Comparison of ENCODE assay signal across 31 cellular contexts in genomic region chr6:44400572-44400971, GRCh38. TPM values are rescaled to one million over a fixed set of nuclear protein-coding genes. Genes with fewer than 3 reads are reported as not detected.
DNase-seq lines count a peak whose midpoint lies in the region; ATAC-seq, FAIRE-seq and TF ChIP-seq lines count a peak whose summit lies in the region.
"Had no signal": no experiment of that assay in that cellular context is flagged by ENCODE, and none has a peak within 500 bp of the region (broad histone marks: within the 10 kb centered on the region; RNA-seq: fewer than 3 reads in every experiment).

No MANE protein-coding gene starts in this region.

- H3K4me2 ChIP-seq in H9 (ENCODE audit: insufficient read depth, insufficient read length, low read length), result no peak overlapping the region

- H3K14ac ChIP-seq in H9 (ENCODE audit: insufficient read depth, low read length), result no peak overlapping the region

- no peak overlapping the region for H4K91ac ChIP-seq in H9 (ENCODE audit: insufficient read length, low read depth, low read length)

- H3K9ac ChIP-seq in H9 (ENCODE audit: extremely low read depth, insufficient read length, low read length), result no peak overlapping the region
- H3K9ac ChIP-seq: GM23248 had no signal

- peak overlapping the region; percentile 10 for H3K27ac Mint-ChIP-seq in activated CD4-positive, alpha-beta T cell treated with anti-CD3 and anti-CD28 coated beads, Interleukin-2, amount 10 ng/mL, durations not matched to agents 24 days and 14 days
- H3K27ac Mint-ChIP-seq in H9 (peak overlapping the region; percentile 18 to 25 (median 19); a peak in 2 of 7 replicates), progenitor cell of endocrine pancreas (peak overlapping the region; percentile 59)
- H3K27ac Mint-ChIP-seq: activated naive CD8-positive, alpha-beta T cell treated with anti-CD3 and anti-CD28 coated beads, Interleukin-2, amount 10 ng/mL, durations not matched to agents 7 days and 5 days; CD4-positive, alpha-beta T cell had no signal

- H3K9me3 Mint-ChIP-seq in activated CD4-positive, alpha-beta T cell treated with anti-CD3 and anti-CD28 coated beads, Interleukin-2, amount 10 ng/mL, durations not matched to agents 24 days and 14 days, result no peaks in the 10 kb centered on the region
- H3K9me3 Mint-ChIP-seq in H9 (no peaks in the 10 kb centered on the region), progenitor cell of endocrine pancreas (ENCODE audit: low read depth) (no peaks in the 10 kb centered on the region)
- H3K9me3 Mint-ChIP-seq: activated naive CD8-positive, alpha-beta T cell treated with anti-CD3 and anti-CD28 coated beads, Interleukin-2, amount 10 ng/mL, durations not matched to agents 7 days and 5 days; CD4-positive, alpha-beta T cell; HFFc6 had no signal

- H3K18ac ChIP-seq in H9 (ENCODE audit: insufficient read length, low read depth, low read length), result no peak overlapping the region

- intact Hi-C loops in activated CD4-positive, alpha-beta T cell treated with anti-CD3 and anti-CD28 coated beads, Interleukin-2, amount 10 ng/mL, durations not matched to agents 24 days and 14 days (cut with micrococcal nuclease), result loop anchor here (1.0 kb wide), 1 partner anchor 13 kb away; the partner anchor contains the start of gene CDC5L

- no peak overlapping the region for H2AK5ac ChIP-seq in H9 (ENCODE audit: insufficient read length, low read length)

- H3K4me1 Mint-ChIP-seq in activated CD4-positive, alpha-beta T cell treated with anti-CD3 and anti-CD28 coated beads, Interleukin-2, amount 10 ng/mL, durations not matched to agents 24 days and 14 days, result peaks cover 18% of the 10 kb centered on the region
- no peaks in the 10 kb centered on the region for H3K4me1 Mint-ChIP-seq in H9
- H3K4me1 Mint-ChIP-seq in progenitor cell of endocrine pancreas (ENCODE audit: low read depth), result peaks cover 1% of the 10 kb centered on the region

- no peak overlapping the region for H2BK20ac ChIP-seq in H9 (ENCODE audit: low read depth, low read length, poor library complexity, severe bottlenecking)

- H3K4me3 Mint-ChIP-seq in activated CD4-positive, alpha-beta T cell treated with anti-CD3 and anti-CD28 coated beads, Interleukin-2, amount 10 ng/mL, durations not matched to agents 24 days and 14 days, result no peak overlapping the region
- H3K4me3 Mint-ChIP-seq in H9, result no peak overlapping the region
- H3K4me3 Mint-ChIP-seq in progenitor cell of endocrine pancreas (ENCODE audit: low read depth), result no peak overlapping the region
- H3K4me3 Mint-ChIP-seq: CD4-positive, alpha-beta T cell; HFFc6 had no signal

- H3K4me3 ChIP-seq in bronchial epithelial cell (ENCODE audit: low read depth, low read length), result no peak overlapping the region
- H3K4me3 ChIP-seq: GM23248, ovary, right lobe of liver, testis had no signal

- H2AFZ ChIP-seq in H9 (ENCODE audit: low read length), result no peak overlapping the region
- H2AFZ ChIP-seq: GM23248 had no signal

- H2BK120ac ChIP-seq in H9 (ENCODE audit: low read depth, low read length, poor library complexity, severe bottlenecking), result no peak overlapping the region

- H3K4ac ChIP-seq in H9 (ENCODE audit: low read depth, low read length), result no peak overlapping the region

- WGBS in H9 (ENCODE audit: extremely low coverage, insufficient read length, low lambda C conversion rate), result no CpG with 5 or more reads among the region's 2 CpGs

- no peaks in the 10 kb centered on the region; the same call in 1 of the 2 replicates for H3K79me2 ChIP-seq in H9 (ENCODE audit: insufficient read depth, low read length)

- no peak overlapping the region for H2BK5ac ChIP-seq in H9 (ENCODE audit: insufficient read length, low read length)

- H3K23me2 ChIP-seq in H9 (ENCODE audit: insufficient read length, low read depth, low read length, poor library complexity, severe bottlenecking), result no peaks in the 10 kb centered on the region

- H3K27me3 ChIP-seq in H9 (ENCODE audit: insufficient read depth, low read length) (no peaks in the 10 kb centered on the region), bronchial epithelial cell (ENCODE audit: control insufficient read depth, insufficient read depth, low read length) (no peaks in the 10 kb centered on the region)
- H3K27me3 ChIP-seq: ovary, right lobe of liver, testis had no signal

- H3K27ac ChIP-seq in H9 (ENCODE audit: insufficient read length, low read depth, low read length), result no peak overlapping the region
- H3K27ac ChIP-seq: GM23248, ovary, testis had no signal

- no peak for ATAC-seq in GM18519 (IDR thresholded peaks at IDR 0.05; ENCODE audit: low FRiP score, unreplicated experiment)

- peak; percentile 60 for FAIRE-seq in bronchial epithelial cell (lab: Jason Lieb, UNC)
- FAIRE-seq: A204.1, GM12891, TTC549 had no signal

- peaks cover 69% of the 10 kb centered on the region for H3K36me3 Mint-ChIP-seq in activated CD4-positive, alpha-beta T cell treated with anti-CD3 and anti-CD28 coated beads, Interleukin-2, amount 10 ng/mL, durations not matched to agents 24 days and 14 days (ENCODE audit: low read depth)
- H3K36me3 Mint-ChIP-seq in H9 (ENCODE audit: insufficient read depth in 1 of 3, low read depth in 3 of 3), result peaks cover 42 to 83% (median 73%) of the 10 kb centered on the region in 3 experiments
- peaks cover 32% of the 10 kb centered on the region for H3K36me3 Mint-ChIP-seq in progenitor cell of endocrine pancreas (ENCODE audit: insufficient read depth)

- no peak overlapping the region for H3K56ac ChIP-seq in H9 (ENCODE audit: insufficient read length, low read depth, low read length)

- no peak overlapping the region for H4K8ac ChIP-seq in H9 (replicated peaks; ENCODE audit: insufficient read length, low read depth, low read length)

- no peak overlapping the region for H3K23ac ChIP-seq in H9 (ENCODE audit: insufficient read length, low read depth, low read length)

- TF ChIP-seq CTCF in H9 (conservative IDR thresholded peaks at IDR 0.05) (no peak), bronchial epithelial cell (IDR thresholded peaks at IDR 0.05; ENCODE audit: insufficient read depth, low read length, severe bottlenecking) (no peak), progenitor cell of endocrine pancreas (IDR thresholded peaks at IDR 0.05; ENCODE audit: unreplicated experiment) (no peak)

- H3K27me3 Mint-ChIP-seq in activated CD4-positive, alpha-beta T cell treated with anti-CD3 and anti-CD28 coated beads, Interleukin-2, amount 10 ng/mL, durations not matched to agents 24 days and 14 days, result no peaks in the 10 kb centered on the region
- H3K27me3 Mint-ChIP-seq in H9 (ENCODE audit: low read depth) (no peaks in the 10 kb centered on the region), progenitor cell of endocrine pancreas (no peaks in the 10 kb centered on the region)
- H3K27me3 Mint-ChIP-seq: activated naive CD8-positive, alpha-beta T cell treated with anti-CD3 and anti-CD28 coated beads, Interleukin-2, amount 10 ng/mL, durations not matched to agents 7 days and 5 days; CD4-positive, alpha-beta T cell had no signal

- H3K4me1 ChIP-seq in H9 (ENCODE audit: insufficient read depth, low read length), result no peaks in the 10 kb centered on the region

- no peak overlapping the region for H3T11ph ChIP-seq in H9 (ENCODE audit: low read length)

- H3K79me1 ChIP-seq in H9 (ENCODE audit: insufficient read depth, low read depth, low read length, poor library complexity, severe bottlenecking), result peaks cover 6% of the 10 kb centered on the region

- peaks cover 12% of the 10 kb centered on the region for H3K36me3 ChIP-seq in bronchial epithelial cell (ENCODE audit: control insufficient read depth, insufficient read depth, low read length)
- H3K36me3 ChIP-seq: ovary had no signal

- H4K20me1 ChIP-seq in H9 (ENCODE audit: control insufficient read depth, insufficient read depth, insufficient read length), result no peaks in the 10 kb centered on the region

- H4K5ac ChIP-seq in H9 (ENCODE audit: insufficient read length, low read depth, low read length), result no peak overlapping the region

- no peak overlapping the region for H2BK15ac ChIP-seq in H9 (ENCODE audit: low read depth, low read length)

- no peak for DNase-seq in activated CD4-positive, alpha-beta T cell treated with anti-CD3 and anti-CD28 coated beads, Interleukin-2, amount 10 ng/mL, durations not matched to agents 24 days and 14 days
- DNase-seq in activated CD4-positive, alpha-beta T cell treated with anti-CD3 and anti-CD28 coated beads, Interleukin-2, amount 50 U/mL, for 1 hour, result no peak
- no peak for DNase-seq in H9
- DNase-seq in bronchial epithelial cell (ENCODE audit: low read depth), result no peak
- DNase-seq in progenitor cell of endocrine pancreas (ENCODE audit: low spot score, unreplicated experiment), result no peak
- no peak for DNase-seq in DMS153 treated with DMSO at 0.1 percent for 48 hours (lab: John Stamatoyannopoulos, UW; ENCODE audit: unreplicated experiment)
- no peak for DNase-seq in cerebellum (ENCODE audit: low spot score)
- DNase-seq: activated CD4-positive, CD25-positive, alpha-beta regulatory T cell treated with anti-CD3 and anti-CD28 coated beads, Interleukin-2, amount 50 U/mL, for 72 hours; activated naive CD8-positive, alpha-beta T cell treated with anti-CD3 and anti-CD28 coated beads, Interleukin-2, amount 10 ng/mL, durations not matched to agents 7 days and 5 days; AML-193; CD4-positive, alpha-beta T cell; glutamatergic neuron; GM23248; HFFc6; KG1; kidney glomerular epithelial cell; MM.1S; NCI-H2029 treated with DMSO at 0.1 percent for 48 hours; NCI-H226; ovary; right lobe of liver; stimulated activated naive CD4-positive, alpha-beta T cell; testis had no signal

- no peak overlapping the region for H2BK12ac ChIP-seq in H9 (ENCODE audit: insufficient read length, low read depth, low read length)

- H3K9me3 ChIP-seq in H9 (ENCODE audit: control insufficient read depth, low read depth, low read length), result no peaks in the 10 kb centered on the region
- H3K9me3 ChIP-seq: ovary, right lobe of liver, testis had no signal

RNA-seq across cellular contexts. Expression of gene CDC5L, which starts 13.1 kb away (rescaled TPM):
- total RNA-seq in activated CD4-positive, alpha-beta T cell treated with anti-CD3 and anti-CD28 coated beads, Interleukin-2, amount 10 ng/mL, durations not matched to agents 24 days and 14 days, result 25.5 and 26.5 TPM in 2 replicates
- 34.3 and 34.6 TPM in 2 replicates for total RNA-seq in H9 (2021)
- 16.8 and 18.9 TPM in 2 replicates for total RNA-seq in bronchial epithelial cell
- total RNA-seq in progenitor cell of endocrine pancreas, result 30.4 and 30.5 TPM in 2 replicates
- total RNA-seq in cerebellum, result 26.9 TPM

RNA-seq across cellular contexts. Expression of gene SPATS1, which starts 58.1 kb away (rescaled TPM):
- total RNA-seq in activated CD4-positive, alpha-beta T cell treated with anti-CD3 and anti-CD28 coated beads, Interleukin-2, amount 10 ng/mL, durations not matched to agents 24 days and 14 days, result not detected in 2 replicates
- total RNA-seq in H9 (2021) (not detected in 2 replicates), bronchial epithelial cell (not detected in 2 replicates), progenitor cell of endocrine pancreas (not detected in 2 replicates), cerebellum (not detected)
- total RNA-seq: activated naive CD8-positive, alpha-beta T cell treated with anti-CD3 and anti-CD28 coated beads, Interleukin-2, amount 10 ng/mL, durations not matched to agents 7 days and 5 days; CD4-positive, alpha-beta T cell; chondrocyte; epithelial cell of proximal tubule; GM23248; HFFc6; lung microvascular endothelial cell; mucosa of gallbladder; right lobe of liver had no signal
